9 cellular contexts compared by ENCODE assay signal in genomic region chr19:17553256-17553655, GRCh38. TPM values are rescaled to one million over a fixed set of nuclear protein-coding genes. Genes with fewer than 3 reads are reported as not detected.
DNase-seq lines count a peak whose midpoint lies in the region; ATAC-seq and TF ChIP-seq lines count a peak whose summit lies in the region.
"Had no signal": no experiment of that assay in that cellular context is flagged by ENCODE, and none has a peak within 500 bp of the region (broad histone marks: within the 10 kb centered on the region; RNA-seq: fewer than 3 reads in every experiment).

No MANE protein-coding gene starts in this region.

- H3K4me1 ChIP-seq in HEK293 (ENCODE audit: control insufficient read depth, insufficient read depth, low read length) (no peaks in the 10 kb centered on the region; the same call in 1 of the 2 replicates), RWPE2 (ENCODE audit: insufficient read depth, poor library complexity, severe bottlenecking) (peaks cover 7% of the 10 kb centered on the region)

- no peaks in the 10 kb centered on the region for H3K9me3 ChIP-seq in HEK293 (ENCODE audit: control insufficient read depth, insufficient read depth, low read depth, low read length)
- no peaks in the 10 kb centered on the region for H3K9me3 ChIP-seq in RWPE2 (ENCODE audit: severe bottlenecking)
- H3K9me3 ChIP-seq: pancreas had no signal

- no peaks in the 10 kb centered on the region for H3K27me3 ChIP-seq in RWPE2 (ENCODE audit: insufficient read depth, poor library complexity, severe bottlenecking)
- H3K27me3 ChIP-seq: pancreas had no signal

- peaks cover 0 to 6% of the 10 kb centered on the region in 2 experiments; a peak in 1 of 3 replicates for H3K36me3 ChIP-seq in HEK293 (ENCODE audit: control insufficient read depth in 2 of 2, insufficient read depth in 1 of 2, low read length in 2 of 2)
- H3K36me3 ChIP-seq in RWPE2 (ENCODE audit: low read depth), result peaks cover 16% of the 10 kb centered on the region

- ATAC-seq in RWPE2 (ENCODE audit: low read depth) (peak; percentile 17; the same call in 1 of the 3 replicates), GM19397 (IDR thresholded peaks at IDR 0.05; ENCODE audit: unreplicated experiment) (no peak)
- ATAC-seq: pancreas had no signal

- TF ChIP-seq CTCF in HEK293 (tag by site-specific recombination; IDR thresholded peaks at IDR 0.05), result no peak
- TF ChIP-seq CTCF in RWPE2 (IDR thresholded peaks at IDR 0.05; ENCODE audit: poor library complexity, severe bottlenecking), result no peak

- DNase-seq in RWPE2 (ENCODE audit: low spot score) (no peak), foreskin melanocyte (peak; percentile 64), renal cortical epithelial cell (ENCODE audit: low read depth) (peak; percentile 40), T-helper 1 cell (no peak)
- no peak for DNase-seq in activated CD4-positive, alpha-beta T cell treated with anti-CD3 and anti-CD28 coated beads, Interleukin-2, amount 50 U/mL, for 1 hour
- DNase-seq in effector CD4-positive, alpha-beta T cell, result no peak

- no peak overlapping the region for H3K27ac ChIP-seq in HEK293 (ENCODE audit: extremely low read depth, low read depth, low read length)
- peak overlapping the region; percentile 69 for H3K27ac ChIP-seq in RWPE2 (ENCODE audit: poor library complexity, severe bottlenecking)
- H3K27ac ChIP-seq: pancreas had no signal

- POLR2A ChIA-PET in HEK293 (lab: Yijun Ruan, JAX), result interaction anchor here (0.6 to 1.0 kb wide), 2 partner anchors 20 to 53 kb away, joined by 4 read pairs; no protein-coding TSS in a partner anchor

- CTCF ChIA-PET in HEK293 (lab: Yijun Ruan, JAX), result interaction anchor here (0.6 to 1.8 kb wide), 7 partner anchors 20 to 272 kb away, joined by 3 to 6 read pairs (median 4); partner anchors contain the start of gene PGLS

- H3K4me3 ChIP-seq in HEK293 (ENCODE audit: low read depth, low read length) (no peak overlapping the region), RWPE2 (ENCODE audit: severe bottlenecking) (no peak overlapping the region)
- H3K4me3 ChIP-seq: pancreas had no signal

TF ChIP-seq in HEK293, 187 proteins besides CTCF, POLR2A, EP300 and RAD21:
- no peak for TF ChIP-seq ZBTB6 (tag by site-specific recombination; IDR thresholded peaks at IDR 0.05)
- no peak for TF ChIP-seq ZNF548 (tag by site-specific recombination; IDR thresholded peaks at IDR 0.05)
- peak; percentile 46; the same call in 1 of the 2 replicates for TF ChIP-seq ZNF394 (tag by site-specific recombination; IDR thresholded peaks at IDR 0.05; ENCODE audit: borderline replicate concordance)
- peak; percentile 30; the same call in 1 of the 2 replicates for TF ChIP-seq PRDM10 (tag by site-specific recombination; IDR thresholded peaks at IDR 0.05)
- no peak for TF ChIP-seq ZNF561 (tag by site-specific recombination; IDR thresholded peaks at IDR 0.05; ENCODE audit: borderline replicate concordance)
- TF ChIP-seq ZBTB44 (tag by site-specific recombination; IDR thresholded peaks at IDR 0.05), result peak; percentile 52; the same call in 1 of the 2 replicates
- TF ChIP-seq KLF16 (tag by site-specific recombination; IDR thresholded peaks at IDR 0.05), result no peak
- TF ChIP-seq ZNF777 (tag by site-specific recombination; IDR thresholded peaks at IDR 0.05; ENCODE audit: borderline replicate concordance), result no peak
- TF ChIP-seq ZNF747 (tag by site-specific recombination; IDR thresholded peaks at IDR 0.05), result no peak
TF ChIP-seq in HEK293: peak in this region for 3.

RNA-seq across cellular contexts. Expression of gene COLGALT1, which starts 2.2 kb away (rescaled TPM):
- 53.9 and 75.0 TPM in 2 replicates for total RNA-seq in renal cortical epithelial cell

RNA-seq across cellular contexts. Expression of gene PGLS, which starts 41.8 kb away (rescaled TPM):
- 53.2 and 63.9 TPM in 2 replicates for total RNA-seq in renal cortical epithelial cell

Comparison
In these comparisons a context has a peak if more than half of its experiments do, and no peak if none do; other contexts are left out.
1. DNase-seq: peak in foreskin melanocyte (single experiment) and renal cortical epithelial cell (single experiment); none in RWPE2 (single experiment), activated CD4-positive, alpha-beta T cell treated with anti-CD3 and anti-CD28 coated beads, Interleukin-2, amount 50 U/mL, for 1 hour (single experiment), T-helper 1 cell (0 of 5) and effector CD4-positive, alpha-beta T cell (single experiment).